12 cellular contexts compared by ENCODE assay signal in genomic region chr1:30700528-30701265, GRCh38. TPM values are rescaled to one million over a fixed set of nuclear protein-coding genes. Genes with fewer than 3 reads are reported as not detected.
DNase-seq lines count a peak whose midpoint lies in the region; ATAC-seq and TF ChIP-seq lines count a peak whose summit lies in the region.
"Had no signal": no experiment of that assay in that cellular context is flagged by ENCODE, and none has a peak within 500 bp of the region (broad histone marks: within the 10 kb centered on the region; RNA-seq: fewer than 3 reads in every experiment).

No MANE protein-coding gene starts in this region.

- TF ChIP-seq CTCF in foreskin fibroblast (IDR thresholded peaks at IDR 0.05; ENCODE audit: low read depth, low read length) (no peak), mesothelial cell of epicardium (IDR thresholded peaks at IDR 0.05; ENCODE audit: unreplicated experiment) (no peak)

- no peaks in the 10 kb centered on the region for H3K9me3 Mint-ChIP-seq in mesothelial cell of epicardium

- H3K27ac ChIP-seq in skin epidermis, result peak overlapping the region in 11 of 21 experiments; percentile 10 to 71 (median 42)

- no peak overlapping the region for H3K4me3 Mint-ChIP-seq in mesothelial cell of epicardium

- H3K4me3 ChIP-seq in foreskin fibroblast (ENCODE audit: low read depth in 1 of 2, low read length in 2 of 2), result no peak overlapping the region
- H3K4me3 ChIP-seq in skin epidermis, result no peak overlapping the region

- DNase-seq in GM04503 (ENCODE audit: low read depth), result peak; percentile 71
- peak; percentile 92 for DNase-seq in RPMI7951 (ENCODE audit: low read depth)
- peak; percentile 84 to 93 for DNase-seq in foreskin fibroblast
- no peak for DNase-seq in NCI-H128 (lab: John Stamatoyannopoulos, UW; ENCODE audit: unreplicated experiment)
- DNase-seq in mesothelial cell of epicardium (ENCODE audit: low spot score in 2 of 2, unreplicated experiment in 2 of 2), result no peak
- no peak for DNase-seq in retina
- DNase-seq: islet precursor cell, KG1, NCI-H82 had no signal

- H3K27me3 Mint-ChIP-seq in mesothelial cell of epicardium (ENCODE audit: low read depth), result peaks cover 8% of the 10 kb centered on the region

- H3K36me3 Mint-ChIP-seq in mesothelial cell of epicardium, result no peaks in the 10 kb centered on the region

- ATAC-seq in GM18511 (IDR thresholded peaks at IDR 0.05; ENCODE audit: unreplicated experiment), result no peak

- peaks cover 6% of the 10 kb centered on the region for H3K4me1 Mint-ChIP-seq in mesothelial cell of epicardium

- H3K27ac Mint-ChIP-seq in mesothelial cell of epicardium, result no peak overlapping the region

RNA-seq across cellular contexts. Expression of gene MATN1, which starts 22.7 kb away (rescaled TPM):
- total RNA-seq in RPMI7951 (2014; rRNA removed; shearing (Covaris generic)), result 0.20 and 0.48 TPM in 2 replicates
- total RNA-seq in mesothelial cell of epicardium, result 4.0 to 5.6 TPM (median 4.9 TPM) in 3 replicates
- total RNA-seq: pulmonary artery endothelial cell had no signal

RNA-seq across cellular contexts. Expression of gene LAPTM5, which starts 56.9 kb away (rescaled TPM):
- 70.7 and 82.5 TPM in 2 replicates for total RNA-seq in RPMI7951 (2014; rRNA removed; shearing (Covaris generic))
- total RNA-seq in mesothelial cell of epicardium, result 0.11 TPM in 1 of 3 replicates, not detected in the others

Comparison
In these comparisons a context has a peak if more than half of its experiments do, and no peak if none do; other contexts are left out.
1. DNase-seq: peak in GM04503 (single experiment), RPMI7951 (single experiment) and foreskin fibroblast (2 of 2); none in NCI-H128 (single experiment), mesothelial cell of epicardium (0 of 2) and retina (single experiment).
2. RNA of gene LAPTM5, which starts 56.9 kb away (total RNA-seq): 70.7 to 82.5 TPM in RPMI7951; 0.11 TPM in mesothelial cell of epicardium; every median in the first group is over 10 times any median in the second.